In genomic region chr3:197001106-197001971, GRCh38 we compare ENCODE assay signal across 9 cellular contexts. TPM values are rescaled to one million over a fixed set of nuclear protein-coding genes. Genes with fewer than 3 reads are reported as not detected.
DNase-seq lines count a peak whose midpoint lies in the region; ATAC-seq and TF ChIP-seq lines count a peak whose summit lies in the region.
"Had no signal": no experiment of that assay in that cellular context is flagged by ENCODE, and none has a peak within 500 bp of the region (broad histone marks: within the 10 kb centered on the region; RNA-seq: fewer than 3 reads in every experiment).

No MANE protein-coding gene starts in this region.

- H3K27me3 Mint-ChIP-seq in activated T-cell treated with anti-CD3 and anti-CD28 coated beads, Interleukin-2, amount 50 U/mL, for 24 hours: no peaks in the 10 kb centered on the region
- no peaks in the 10 kb centered on the region for H3K27me3 Mint-ChIP-seq in activated CD4-positive, alpha-beta memory T cell treated with anti-CD3 and anti-CD28 coated beads for 36 hours
- H3K27me3 Mint-ChIP-seq in immature natural killer cell (ENCODE audit: low read depth in 3 of 3): peaks cover 1 to 3% (median 3%) of the 10 kb centered on the region in 3 donors

- no peaks in the 10 kb centered on the region for H3K36me3 ChIP-seq in thoracic aorta
- H3K36me3 ChIP-seq: adrenal gland had no signal

- intact Hi-C loops in activated CD4-positive, alpha-beta memory T cell treated with anti-CD3 and anti-CD28 coated beads for 36 hours (cut with micrococcal nuclease): no loop called here

- H3K4me3 Mint-ChIP-seq in activated T-cell treated with anti-CD3 and anti-CD28 coated beads, Interleukin-2, amount 50 U/mL, for 24 hours: peak overlapping the region; percentile 72
- H3K4me3 Mint-ChIP-seq in activated CD4-positive, alpha-beta memory T cell treated with anti-CD3 and anti-CD28 coated beads for 36 hours: peak overlapping the region; percentile 68
- H3K4me3 Mint-ChIP-seq in immature natural killer cell: peak overlapping the region; percentile 81 to 85 (median 83)

- no peaks in the 10 kb centered on the region for H3K27me3 ChIP-seq in thoracic aorta (replicated peaks; ENCODE audit: insufficient read depth)
- H3K27me3 ChIP-seq: adrenal gland had no signal

- CTCF ChIA-PET in activated CD4-positive, alpha-beta memory T cell treated with anti-CD3 and anti-CD28 coated beads for 36 hours (lab: Charles Lee): interaction anchor here (0.6 to 6.6 kb wide), 4 partner anchors 29 to 549 kb away, joined by 3 to 45 read pairs (median 14); partner anchors contain the start of gene MELTF

- H3K9me3 Mint-ChIP-seq in activated T-cell treated with anti-CD3 and anti-CD28 coated beads, Interleukin-2, amount 50 U/mL, for 24 hours: no peaks in the 10 kb centered on the region
- no peaks in the 10 kb centered on the region for H3K9me3 Mint-ChIP-seq in activated CD4-positive, alpha-beta memory T cell treated with anti-CD3 and anti-CD28 coated beads for 36 hours
- no peaks in the 10 kb centered on the region for H3K9me3 Mint-ChIP-seq in immature natural killer cell

- H3K27ac ChIP-seq in thoracic aorta: peak overlapping the region in 1 of 2 donors; percentile 85

- peaks cover 3 to 9% of the 10 kb centered on the region in 2 donors for H3K4me1 ChIP-seq in thoracic aorta (ENCODE audit: control insufficient read depth in 1 of 2, low read depth in 2 of 2)

- ATAC-seq in thoracic aorta (ENCODE audit: insufficient number of reproducible peaks, low FRiP score, low read depth): no peak

- no peaks in the 10 kb centered on the region for H3K9me3 ChIP-seq in thoracic aorta
- H3K9me3 ChIP-seq: adrenal gland had no signal

- peaks cover 10% of the 10 kb centered on the region for H3K4me1 Mint-ChIP-seq in activated T-cell treated with anti-CD3 and anti-CD28 coated beads, Interleukin-2, amount 50 U/mL, for 24 hours (ENCODE audit: low read depth)
- H3K4me1 Mint-ChIP-seq in activated CD4-positive, alpha-beta memory T cell treated with anti-CD3 and anti-CD28 coated beads for 36 hours (ENCODE audit: low read depth): peaks cover 11% of the 10 kb centered on the region
- H3K4me1 Mint-ChIP-seq in immature natural killer cell: peaks cover 16 to 17% of the 10 kb centered on the region in 2 donors

- TF ChIP-seq CTCF in thoracic aorta (IDR thresholded peaks at IDR 0.05): no peak

- H3K36me3 Mint-ChIP-seq in activated T-cell treated with anti-CD3 and anti-CD28 coated beads, Interleukin-2, amount 50 U/mL, for 24 hours (ENCODE audit: low read depth): no peaks in the 10 kb centered on the region
- H3K36me3 Mint-ChIP-seq in activated CD4-positive, alpha-beta memory T cell treated with anti-CD3 and anti-CD28 coated beads for 36 hours: no peaks in the 10 kb centered on the region
- H3K36me3 Mint-ChIP-seq in immature natural killer cell: no peaks in the 10 kb centered on the region

- H3K4me3 ChIP-seq in thoracic aorta: peak overlapping the region; percentile 86

- H3K27ac Mint-ChIP-seq in activated T-cell treated with anti-CD3 and anti-CD28 coated beads, Interleukin-2, amount 50 U/mL, for 24 hours: peak overlapping the region; percentile 81
- peak overlapping the region; percentile 59 for H3K27ac Mint-ChIP-seq in activated CD4-positive, alpha-beta memory T cell treated with anti-CD3 and anti-CD28 coated beads for 36 hours
- peak overlapping the region in 5 of 6 donors; percentile 53 to 78 (median 75) for H3K27ac Mint-ChIP-seq in immature natural killer cell

- POLR2A ChIA-PET in activated CD4-positive, alpha-beta memory T cell treated with anti-CD3 and anti-CD28 coated beads for 36 hours (lab: Charles Lee): no interaction called here

- no peak for DNase-seq in activated T-cell treated with anti-CD3 and anti-CD28 coated beads, Interleukin-2, amount 50 U/mL, for 24 hours
- DNase-seq in activated T-cell treated with anti-CD3 and anti-CD28 coated beads for 4 hours: no peak
- DNase-seq in activated CD4-positive, alpha-beta memory T cell treated with anti-CD3 and anti-CD28 coated beads for 36 hours: no peak
- DNase-seq in immature natural killer cell: no peak
- no peak for DNase-seq in thoracic aorta (ENCODE audit: low spot score)
- no peak for DNase-seq in anterior cingulate cortex (lab: John Stamatoyannopoulos, UW)
- DNase-seq in ecto neural progenitor cell (ENCODE audit: low spot score): no peak
- no peak for DNase-seq in NCI-H1105 (lab: John Stamatoyannopoulos, UW)

RNA-seq across cellular contexts. Expression of gene MELTF, which starts 28.3 kb away (rescaled TPM):
- total RNA-seq in activated CD4-positive, alpha-beta memory T cell treated with anti-CD3 and anti-CD28 coated beads for 36 hours: 1 to 10 TPM; 6.0 TPM
- 1 to 10 TPM in 2 of 3 donors, not detected in 1; 1.1 to 1.3 TPM for polyA plus RNA-seq in immature natural killer cell
- 1 to 10 TPM; 6.1 to 8.7 TPM for total RNA-seq in thoracic aorta

RNA-seq across cellular contexts. Expression of gene PIGZ, which starts 32.7 kb away (rescaled TPM):
- total RNA-seq in activated CD4-positive, alpha-beta memory T cell treated with anti-CD3 and anti-CD28 coated beads for 36 hours: under 1 TPM; 0.65 to 0.71 TPM
- polyA plus RNA-seq in immature natural killer cell: 1 to 10 TPM; 1.6 to 2.9 (median 2.3) TPM
- total RNA-seq in thoracic aorta: 10 to 100 TPM; 11.0 to 17.4 TPM

RNA-seq across cellular contexts. Expression of gene NCBP2, which starts 59.0 kb away (rescaled TPM):
- total RNA-seq in activated CD4-positive, alpha-beta memory T cell treated with anti-CD3 and anti-CD28 coated beads for 36 hours: 10 to 100 TPM; 83.0 to 85.1 TPM
- polyA plus RNA-seq in immature natural killer cell: 10 to 100 TPM; 28.4 to 57.2 (median 36.5) TPM
- total RNA-seq in thoracic aorta: 10 to 100 TPM; 26.5 to 44.1 TPM

Comparison
In these comparisons a context has a peak if more than half of its experiments do, and no peak if none do; other contexts are left out.
1. RNA of gene PIGZ, which starts 32.7 kb away (total RNA-seq): 11.0 to 17.4 TPM in thoracic aorta; 0.65 to 0.71 TPM in activated CD4-positive, alpha-beta memory T cell treated with anti-CD3 and anti-CD28 coated beads for 36 hours; every median in the first group is over 4 times any median in the second.
2. Peak in every context shown above with its lines, with median percentiles within 50 percentile points of each other: H3K27ac Mint-ChIP-seq and H3K4me3 Mint-ChIP-seq.